In genomic region chr15:63968122-63968524, GRCh38 we compare ENCODE assay signal across 21 cellular contexts.
DNase-seq lines count a peak whose midpoint lies in the region; ATAC-seq, FAIRE-seq and TF ChIP-seq lines count a peak whose summit lies in the region.
"Had no signal": no experiment of that assay in that cellular context is flagged by ENCODE, and none has a peak within 500 bp of the region (broad histone marks: within the 10 kb centered on the region; RNA-seq: fewer than 3 reads in every experiment).

No MANE protein-coding gene starts in this region.

- H3K27ac Mint-ChIP-seq in activated T-helper 17 cell treated with anti-CD3 and anti-CD28 coated beads, Interleukin-2, amount 50 U/mL, for 72 hours = no peak overlapping the region
- H3K27ac Mint-ChIP-seq: mesothelial cell of epicardium, nephron progenitor cell had no signal

- H3K4me2 ChIP-seq in hepatocyte = no peak overlapping the region
- no peak overlapping the region for H3K4me2 ChIP-seq in parathyroid adenoma (ENCODE audit: low read length)

- peak overlapping the region; percentile 93 for H3K27ac ChIP-seq in hepatocyte
- H3K27ac ChIP-seq in parathyroid adenoma = peak overlapping the region; percentile 15
- H3K27ac ChIP-seq: brain microvascular endothelial cell, epithelial cell of prostate, vagina had no signal

- no peak overlapping the region for H3K4me3 Mint-ChIP-seq in activated T-helper 17 cell treated with anti-CD3 and anti-CD28 coated beads, Interleukin-2, amount 50 U/mL, for 72 hours
- H3K4me3 Mint-ChIP-seq: mesothelial cell of epicardium, nephron progenitor cell had no signal

- no peak overlapping the region for H3K9ac ChIP-seq in parathyroid adenoma

- no peaks in the 10 kb centered on the region for H3K9me2 ChIP-seq in hepatocyte (replicated peaks; ENCODE audit: insufficient read depth)

- H3K36me3 ChIP-seq in hepatocyte (replicated peaks; ENCODE audit: insufficient read depth, low read depth) = no peaks in the 10 kb centered on the region
- no peaks in the 10 kb centered on the region for H3K36me3 ChIP-seq in parathyroid adenoma (ENCODE audit: control insufficient read depth, insufficient read depth, low read length)
- H3K36me3 ChIP-seq: brain microvascular endothelial cell, vagina had no signal

- no peak for TF ChIP-seq POLR2A in H54 (IDR thresholded peaks at IDR 0.05; ENCODE audit: low read depth, low read length)

- H3K4me3 ChIP-seq in hepatocyte (no peak overlapping the region), parathyroid adenoma (ENCODE audit: low read depth, low read length) (no peak overlapping the region)
- H3K4me3 ChIP-seq: vagina had no signal

- peaks cover 34% of the 10 kb centered on the region for H3K4me1 Mint-ChIP-seq in activated T-helper 17 cell treated with anti-CD3 and anti-CD28 coated beads, Interleukin-2, amount 50 U/mL, for 72 hours

- no peaks in the 10 kb centered on the region for H3K79me2 ChIP-seq in hepatocyte
- H3K79me2 ChIP-seq in parathyroid adenoma = no peaks in the 10 kb centered on the region

- H3K4me1 ChIP-seq in hepatocyte (ENCODE audit: insufficient read depth) (peaks cover 28% of the 10 kb centered on the region), parathyroid adenoma (peaks cover 24% of the 10 kb centered on the region)

- H3K27me3 ChIP-seq in hepatocyte (no peaks in the 10 kb centered on the region), parathyroid adenoma (ENCODE audit: control insufficient read depth, insufficient read depth, low read length) (no peaks in the 10 kb centered on the region)
- H3K27me3 ChIP-seq: brain microvascular endothelial cell, vagina had no signal

- no peaks in the 10 kb centered on the region for H3K36me3 Mint-ChIP-seq in activated T-helper 17 cell treated with anti-CD3 and anti-CD28 coated beads, Interleukin-2, amount 50 U/mL, for 72 hours (ENCODE audit: low read depth)

- H4K20me1 ChIP-seq in hepatocyte (ENCODE audit: insufficient read depth, poor library complexity, severe bottlenecking) = no peaks in the 10 kb centered on the region

- H3K9me3 ChIP-seq in hepatocyte (ENCODE audit: low read depth) (no peaks in the 10 kb centered on the region), parathyroid adenoma (ENCODE audit: control insufficient read depth, low read length) (no peaks in the 10 kb centered on the region)
- H3K9me3 ChIP-seq: vagina had no signal

- intact Hi-C loops in Right ventricle myocardium superior (cut with DNase I) (no loop called here), left cardiac atrium (cut with DNase I) (no loop called here)

- no peak for FAIRE-seq in H54 (lab: Jason Lieb, UNC)
- FAIRE-seq: GM18507, TTC549 had no signal

- WGBS in hepatocyte (ENCODE audit: low lambda C conversion rate, missing lambda C conversion rate) = 81% methylated on average over 4 of the region's 4 CpGs

- peaks cover 4% of the 10 kb centered on the region for H3K9me3 Mint-ChIP-seq in activated T-helper 17 cell treated with anti-CD3 and anti-CD28 coated beads, Interleukin-2, amount 50 U/mL, for 72 hours

- peak; percentile 11 for DNase-seq in Right ventricle myocardium superior
- DNase-seq in left cardiac atrium = no peak
- no peak for DNase-seq in hepatocyte (ENCODE audit: low spot score)
- DNase-seq in H54 (ENCODE audit: insufficient read length, low spot score) = no peak
- no peak for DNase-seq in superior temporal gyrus (ENCODE audit: extremely low spot score)
- DNase-seq: activated CD4-positive, alpha-beta T cell treated with anti-CD3 and anti-CD28 coated beads for 1 hour; brain microvascular endothelial cell; dermis blood vessel endothelial cell; foreskin fibroblast; KBM-7; nephron progenitor cell; SIG-M5; stimulated activated CD4-positive, alpha-beta T cell treated with anti-CD3 and anti-CD28 coated beads, Interleukin-4, amount 100 ng/mL, for 24 hours had no signal

- TF ChIP-seq CTCF in hepatocyte (IDR thresholded peaks at IDR 0.05; ENCODE audit: poor library complexity) (no peak), parathyroid adenoma (IDR thresholded peaks at IDR 0.05) (no peak)

- H3K27me3 Mint-ChIP-seq in activated T-helper 17 cell treated with anti-CD3 and anti-CD28 coated beads, Interleukin-2, amount 50 U/mL, for 72 hours = no peaks in the 10 kb centered on the region

- ATAC-seq in Right ventricle myocardium superior (ENCODE audit: poor library complexity) (peak; percentile 24), left cardiac atrium (no peak), HG02610 (IDR thresholded peaks at IDR 0.05; ENCODE audit: unreplicated experiment) (no peak)
- no peak for ATAC-seq in activated T-helper 17 cell treated with anti-CD3 and anti-CD28 coated beads, Interleukin-2, amount 50 U/mL, for 72 hours (replicated peaks)

- H2AFZ ChIP-seq in hepatocyte = no peak overlapping the region
- H2AFZ ChIP-seq in parathyroid adenoma = no peak overlapping the region
